ENCODE assay signal across 29 cellular contexts in genomic region chr17:83074696-83075223, GRCh38.
"Had no signal": no experiment of that assay in that cellular context is flagged by ENCODE, and none has a peak within 500 bp of the region (broad histone marks: within the 10 kb centered on the region; RNA-seq: fewer than 3 reads in every experiment).

No MANE protein-coding gene starts in this region.

- FAIRE-seq: RCC 7860, TTC549 had no signal

- H3K4me3 ChIP-seq: PC-9 had no signal

- ATAC-seq: activated CD8-positive, alpha-beta T cell treated with anti-CD3 and anti-CD28 coated beads for 36 hours; activated T-cell treated with anti-CD3 and anti-CD28 coated beads, Interleukin-2, amount 50 U/mL, for 72 hours had no signal

- H3K36me3 ChIP-seq: brain microvascular endothelial cell had no signal

- H3K9ac ChIP-seq: KMS-11 had no signal

- H2AFZ ChIP-seq: PC-9 had no signal

- H3K27ac ChIP-seq: brain microvascular endothelial cell, KMS-11, PC-9 had no signal

- H3K4me2 ChIP-seq: KMS-11, PC-9 had no signal

- DNase-seq: activated CD4-positive, alpha-beta T cell treated with anti-CD3 and anti-CD28 coated beads, Interleukin-2, amount 10 ng/mL, durations not matched to agents 24 days and 14 days; activated CD4-positive, alpha-beta T cell treated with anti-CD3 and anti-CD28 coated beads, Interleukin-2, amount 50 U/mL, for 4 hours; activated CD8-positive, alpha-beta T cell treated with anti-CD3 and anti-CD28 coated beads for 36 hours; activated effector memory CD4-positive, alpha-beta T cell treated with anti-CD3 and anti-CD28 coated beads, Interleukin-2, amount 50 U/mL, for 16 hours; activated naive CD4-positive, alpha-beta T cell; activated naive CD4-positive, alpha-beta T cell treated with anti-CD3 and anti-CD28 coated beads, Interleukin-2, amount 50 U/mL, for 16 hours; activated naive CD8-positive, alpha-beta T cell treated with anti-CD3 and anti-CD28 coated beads for 36 hours; activated T-cell treated with anti-CD3 and anti-CD28 coated beads, Interleukin-2, amount 50 U/mL, for 1 hour; activated T-cell treated with anti-CD3 and anti-CD28 coated beads, Interleukin-2, amount 50 U/mL, for 72 hours; amniotic stem cell; aorta; brain microvascular endothelial cell; central memory CD4-positive, alpha-beta T cell; MM.1S; MV-4-11; NCI-H1092; NCI-H1694 treated with DMSO at 0.1 percent for 48 hours; NCI-H2171 treated with DMSO at 0.1 percent for 48 hours; NCI-H446; NCI-H510A treated with DMSO at 0.1 percent for 48 hours; NCI-H526 treated with DMSO at 0.1 percent for 48 hours; NCI-H774; PC-9; Right ventricle myocardium superior; SW 1271; T1000 had no signal
